Comparison of ENCODE assay signal across 32 cellular contexts in genomic region chr14:55084648-55085441, GRCh38. TPM values are rescaled to one million over a fixed set of nuclear protein-coding genes. Genes with fewer than 3 reads are reported as not detected.
DNase-seq lines count a peak whose midpoint lies in the region; ATAC-seq, FAIRE-seq and TF ChIP-seq lines count a peak whose summit lies in the region.
"Had no signal": no experiment of that assay in that cellular context is flagged by ENCODE, and none has a peak within 500 bp of the region (broad histone marks: within the 10 kb centered on the region; RNA-seq: fewer than 3 reads in every experiment).

No MANE protein-coding gene starts in this region.

- H3K27me3 ChIP-seq in HepG2 (ENCODE audit: control insufficient read depth in 1 of 2, insufficient read depth in 2 of 2, low read length in 2 of 2) (no peaks in the 10 kb centered on the region), right lobe of liver (no peaks in the 10 kb centered on the region), GM23248 (replicated peaks; ENCODE audit: insufficient read depth) (no peaks in the 10 kb centered on the region)
- H3K27me3 ChIP-seq: cardiac muscle cell, colonic mucosa, ovary, tibial artery had no signal

- H2AFZ ChIP-seq in HepG2 (ENCODE audit: low read length) (no peak overlapping the region), OCI-LY7 (ENCODE audit: low read length) (no peak overlapping the region), GM23248 (no peak overlapping the region)

- intact Hi-C loops in HepG2 (cut with micrococcal nuclease; ENCODE audit: unreplicated experiment) (no loop called here), right lobe of liver (cut with DNase I) (no loop called here), OCI-LY7 (cut with micrococcal nuclease; ENCODE audit: unreplicated experiment) (loop anchor here (5.0 to 10.0 kb wide), 3 partner anchors 47 to 340 kb away; no protein-coding TSS in a partner anchor)

- H3K9me3 ChIP-seq in HepG2 (ENCODE audit: low read length) (no peaks in the 10 kb centered on the region), right lobe of liver (no peaks in the 10 kb centered on the region), OCI-LY7 (ENCODE audit: low read length) (no peaks in the 10 kb centered on the region), GM23248 (ENCODE audit: low read depth) (no peaks in the 10 kb centered on the region), T-helper 17 cell (ENCODE audit: control insufficient read depth, low read length, poor library complexity, severe bottlenecking) (no peaks in the 10 kb centered on the region)
- H3K9me3 ChIP-seq: colonic mucosa, ovary, tibial artery had no signal

- H3K4me1 Mint-ChIP-seq in T-helper 17 cell = peaks cover 2% of the 10 kb centered on the region
- H3K4me1 Mint-ChIP-seq: memory B cell; stimulated activated naive CD8-positive, alpha-beta T cell treated with anti-CD3 and anti-CD28 coated beads, Interleukin-15, amount 100 ng/mL, for 72 hours had no signal

- H3K4me3 Mint-ChIP-seq in T-helper 17 cell = no peak overlapping the region
- H3K4me3 Mint-ChIP-seq: activated naive CD8-positive, alpha-beta T cell treated with anti-CD3 and anti-CD28 coated beads, Interleukin-2, amount 10 ng/mL, durations not matched to agents 7 days and 5 days; CD4-positive, alpha-beta memory T cell; immature natural killer cell; memory B cell; stimulated activated naive CD8-positive, alpha-beta T cell treated with anti-CD3 and anti-CD28 coated beads, Interleukin-15, amount 100 ng/mL, for 72 hours; T-helper 1 cell treated with Interleukin-12 subunit alpha and Interleukin-12 subunit beta and Interleukin-4 antibody, amounts not matched to agents 30 μg/mL and 1 μg/mL, for 36 hours had no signal

- H3F3A ChIP-seq in GM23248 (ENCODE audit: insufficient read depth) = no peaks in the 10 kb centered on the region

- H3K36me3 ChIP-seq in HepG2 (replicated peaks in 1 of 2; ENCODE audit: control insufficient read depth in 1 of 2, insufficient read depth in 2 of 2, low read length in 2 of 2) (no peaks in the 10 kb centered on the region), right lobe of liver (no peaks in the 10 kb centered on the region), OCI-LY7 (ENCODE audit: insufficient read depth, low read length) (no peaks in the 10 kb centered on the region), GM23248 (ENCODE audit: low read depth) (no peaks in the 10 kb centered on the region)
- H3K36me3 ChIP-seq: cardiac muscle cell, colonic mucosa, ovary, tibial artery had no signal

- TF ChIP-seq CTCF in HepG2 (CRISPR knock-in tag; IDR thresholded peaks at IDR 0.05) (no peak), right lobe of liver (IDR thresholded peaks at IDR 0.05) (no peak), OCI-LY7 (conservative IDR thresholded peaks at IDR 0.05; ENCODE audit: low read length) (no peak), D721Med (IDR thresholded peaks at IDR 0.05; ENCODE audit: insufficient read depth, missing control alignments) (no peak)

- no peak for TF ChIP-seq EP300 in HepG2 (IDR thresholded peaks at IDR 0.05; ENCODE audit: low read depth in 2 of 2, low read length in 2 of 2)
- TF ChIP-seq EP300 in HepG2 (CRISPR knock-in tag; IDR thresholded peaks at IDR 0.05; ENCODE audit: borderline replicate concordance) = no peak

- BruUV-seq in HepG2 (replicated peaks; lab: Mats Ljungman, UMichigan) (no TSS peak), OCI-LY7 (replicated peaks; lab: Mats Ljungman, UMichigan) (no TSS peak)

- H3K4me3 ChIP-seq in HepG2 (replicated peaks in 1 of 3; ENCODE audit: insufficient read depth in 1 of 3, low read depth in 2 of 3, low read length in 3 of 3) (no peak overlapping the region), right lobe of liver (no peak overlapping the region), OCI-LY7 (ENCODE audit: low read depth, low read length, poor library complexity, severe bottlenecking) (no peak overlapping the region), GM23248 (no peak overlapping the region)
- H3K4me3 ChIP-seq: cardiac muscle cell, colonic mucosa, ovary, tibial artery had no signal

- H3K27me3 Mint-ChIP-seq in T-helper 17 cell = no peaks in the 10 kb centered on the region
- H3K27me3 Mint-ChIP-seq: CD4-positive, alpha-beta memory T cell; memory B cell; stimulated activated naive CD8-positive, alpha-beta T cell treated with anti-CD3 and anti-CD28 coated beads, Interleukin-15, amount 100 ng/mL, for 72 hours had no signal

- DNase-seq in HepG2 (ENCODE audit: low spot score) (no peak), right lobe of liver (no peak), NCI-H526 (lab: John Stamatoyannopoulos, UW) (peak; percentile 90 to 91), fibroblast of peridontal ligament (ENCODE audit: extremely low read depth) (peak; percentile 32), OCI-LY7 (ENCODE audit: low spot score) (no peak), D721Med (ENCODE audit: insufficient read length, low spot score) (no peak), GM23248 (no peak), T-helper 17 cell (no peak)
- DNase-seq: activated CD4-positive, alpha-beta T cell treated with anti-CD3 and anti-CD28 coated beads, Interleukin-2, amount 50 U/mL, for 48 hours; activated gamma-delta T cell treated with Interleukin-2 at 50 U/mL for 16 hours; activated naive CD8-positive, alpha-beta T cell treated with anti-CD3 and anti-CD28 coated beads, Interleukin-2, amount 10 ng/mL, durations not matched to agents 7 days and 5 days; activated T-cell treated with anti-CD3 and anti-CD28 coated beads, Interleukin-2, amount 50 U/mL, for 48 hours; aorta; CD4-positive, alpha-beta memory T cell; effector CD8-positive, alpha-beta T cell; EL; HCEC 1CT; immature natural killer cell; Kasumi-1; NCI-H1048; NCI-H187; NCI-H2227 treated with DMSO at 0.1 percent for 48 hours; NCI-H82; ovary; retina; stimulated activated naive CD8-positive, alpha-beta T cell treated with anti-CD3 and anti-CD28 coated beads, Interleukin-15, amount 100 ng/mL, for 72 hours; tibial artery had no signal

- WGBS in HepG2 (ENCODE audit: low lambda C conversion rate) = 17% methylated on average over 1 of the region's 1 CpG
- WGBS in right lobe of liver (ENCODE audit: insufficient coverage, low coverage, low lambda C conversion rate, missing lambda C conversion rate) = 0% methylated on average over 1 of the region's 1 CpG
- WGBS in GM23248 (ENCODE audit: low coverage in 1 of 2, low lambda C conversion rate in 2 of 2, missing lambda C conversion rate in 2 of 2), 2 experiments = 40 to 61% methylated on average over 1 of the region's 1 CpG

- H4K20me1 ChIP-seq in HepG2 (ENCODE audit: insufficient read depth, low read length) = no peaks in the 10 kb centered on the region
- no peaks in the 10 kb centered on the region for H4K20me1 ChIP-seq in OCI-LY7 (ENCODE audit: insufficient read depth, low read length)
- H4K20me1 ChIP-seq in GM23248 (ENCODE audit: insufficient read depth) = no peaks in the 10 kb centered on the region

- CTCF ChIA-PET in HepG2 (lab: Yijun Ruan, JAX; ENCODE audit: low intra/inter-chr PET ratio, low total read pairs) (no interaction called here), OCI-LY7 (lab: Charles Lee; ENCODE audit: unreplicated experiment) (no interaction called here)

- H3K9ac ChIP-seq in HepG2 (ENCODE audit: insufficient read depth, low read depth, low read length) = no peak overlapping the region
- no peak overlapping the region for H3K9ac ChIP-seq in GM23248

- H3K27ac Mint-ChIP-seq in T-helper 17 cell = no peak overlapping the region
- H3K27ac Mint-ChIP-seq: CD4-positive, alpha-beta memory T cell; immature natural killer cell; memory B cell; stimulated activated naive CD8-positive, alpha-beta T cell treated with anti-CD3 and anti-CD28 coated beads, Interleukin-15, amount 100 ng/mL, for 72 hours; T-helper 1 cell treated with Interleukin-12 subunit alpha and Interleukin-12 subunit beta and Interleukin-4 antibody, amounts not matched to agents 30 μg/mL and 1 μg/mL, for 36 hours had no signal

- POLR2A ChIA-PET in HepG2 (lab: Yijun Ruan, JAX) = interaction anchor here (1.1 kb wide), 1 partner anchor 33 kb away, joined by 3 read pairs; the partner anchor contains the start of gene MAPK1IP1L
- POLR2A ChIA-PET in OCI-LY7 (lab: Charles Lee) = interaction anchor here (1.0 to 1.8 kb wide), 3 partner anchors 9 to 28 kb away, joined by 3 to 5 read pairs (median 4); no protein-coding TSS in a partner anchor

- ATAC-seq in HepG2 (no peak), right lobe of liver (no peak), T-helper 17 cell (no peak)
- ATAC-seq: SK-N-SH treated with all-trans-retinoic acid at 6 μM for 48 hours; stimulated activated naive CD8-positive, alpha-beta T cell treated with anti-CD3 and anti-CD28 coated beads, Interleukin-15, amount 100 ng/mL, for 72 hours had no signal

- H3K4me1 ChIP-seq in HepG2 (ENCODE audit: insufficient read depth, low read length) (0 out of 2 replicates have a peak, but pooled peaks cover 4% of the 10 kb centered on the region), right lobe of liver (no peaks in the 10 kb centered on the region), OCI-LY7 (ENCODE audit: insufficient read depth, low read length, poor library complexity, severe bottlenecking) (no peaks in the 10 kb centered on the region), GM23248 (ENCODE audit: insufficient read depth) (0 out of 2 replicates have a peak, but pooled peaks cover 6% of the 10 kb centered on the region)
- H3K4me1 ChIP-seq: colonic mucosa had no signal

- no peaks in the 10 kb centered on the region for H3K79me2 ChIP-seq in HepG2 (ENCODE audit: insufficient read depth, low read length)
- H3K79me2 ChIP-seq in OCI-LY7 (ENCODE audit: insufficient read depth, low read depth, low read length) = no peaks in the 10 kb centered on the region
- H3K79me2 ChIP-seq in GM23248 (ENCODE audit: insufficient read depth) = no peaks in the 10 kb centered on the region

- TF ChIP-seq POLR2A in HepG2 (IDR thresholded peaks at IDR 0.05; ENCODE audit: insufficient read depth in 1 of 2, low read depth in 2 of 2, low read length in 2 of 2) (no peak), right lobe of liver (IDR thresholded peaks at IDR 0.05) (no peak)

- H3K36me3 Mint-ChIP-seq in T-helper 17 cell (ENCODE audit: low read depth) = no peaks in the 10 kb centered on the region
- H3K36me3 Mint-ChIP-seq: activated naive CD8-positive, alpha-beta T cell treated with anti-CD3 and anti-CD28 coated beads, Interleukin-2, amount 10 ng/mL, durations not matched to agents 7 days and 5 days; CD4-positive, alpha-beta memory T cell; memory B cell had no signal

- FAIRE-seq in HepG2 (lab: Jason Lieb, UNC) (no peak), D721Med (lab: Jason Lieb, UNC) (no peak)

- H3K9me2 ChIP-seq in OCI-LY7 (ENCODE audit: insufficient read depth, low read length) (no peaks in the 10 kb centered on the region), GM23248 (ENCODE audit: insufficient read depth) (no peaks in the 10 kb centered on the region)

- no peak overlapping the region for H3K27ac ChIP-seq in HepG2 (ENCODE audit: extremely low read length, insufficient read depth, low read length)
- no peak overlapping the region for H3K27ac ChIP-seq in right lobe of liver
- no peak overlapping the region for H3K27ac ChIP-seq in OCI-LY7 (ENCODE audit: low read depth, low read length, poor library complexity, severe bottlenecking)
- H3K27ac ChIP-seq in GM23248 = no peak overlapping the region
- H3K27ac ChIP-seq: cardiac muscle cell, colonic mucosa, ovary, tibial artery had no signal

- in situ Hi-C loops in HepG2 (cut with HindIII; ENCODE audit: extremely low pct_ligation_motif_present, low pct_unique_long_range_greater_than_20kb) (no loop called here), GM23248 (cut with MboI) (no loop called here)

- no peak overlapping the region for H3K4me2 ChIP-seq in HepG2 (ENCODE audit: low read depth, low read length)
- H3K4me2 ChIP-seq in OCI-LY7 (ENCODE audit: low read length) = no peak overlapping the region
- H3K4me2 ChIP-seq in GM23248 (ENCODE audit: unreplicated experiment) = no peak overlapping the region

- TF ChIP-seq RAD21 in HepG2 (CRISPR knock-in tag; IDR thresholded peaks at IDR 0.05) = no peak

RNA-seq across cellular contexts. Expression of gene MAPK1IP1L, which starts 33.4 kb away (rescaled TPM):
- total RNA-seq in HepG2 (2016; rRNA removed; fragmentation: Illumina TruSeq; extraction: Trizol) (27.8 and 34.7 TPM in 2 replicates), right lobe of liver (10 to 100 TPM; 21.2 to 49.8 (median 34.6) TPM), OCI-LY7 (2022) (92.2 and 94.8 TPM in 2 replicates), T-helper 17 cell (100 to 1,000 TPM; 154 to 176 TPM)
- 2.8 and 4.2 TPM in 2 replicates for total RNA-seq in HepG2 (2016; cell fraction: cytosol; rRNA removed; fragmentation: Illumina TruSeq; extraction: Trizol; ENCODE audit: low read depth)
- total RNA-seq in HepG2 (2016; cell fraction: insoluble cytoplasmic fraction; rRNA removed; fragmentation: Illumina TruSeq; extraction: Trizol) = 29.3 and 32.0 TPM in 2 replicates
- 12.6 and 12.7 TPM in 2 replicates for total RNA-seq in HepG2 (2016; cell fraction: membrane; rRNA removed; fragmentation: Illumina TruSeq; extraction: Trizol)
- total RNA-seq in HepG2 (2016; cell fraction: nucleus; rRNA removed; fragmentation: Illumina TruSeq; extraction: Trizol) = 17.7 and 20.5 TPM in 2 replicates
- polyA plus RNA-seq in HepG2 (2011; rRNA removed) (68.4 and 75.0 TPM in 2 replicates), GM23248 (2016; fragmentation: Nextera tagmentation; extraction: Ambion mirVana) (89.0 and 92.5 TPM in 2 replicates)
- polyA plus RNA-seq in HepG2 (2011; cell fraction: cytosol; rRNA removed) = 61.6 and 93.2 TPM in 2 replicates
- 45.3 and 52.4 TPM in 2 replicates for polyA plus RNA-seq in HepG2 (2011; cell fraction: nucleus; rRNA removed)
- polyA plus RNA-seq in HepG2 (2012) = 33.3 and 36.8 TPM in 2 replicates
- polyA plus RNA-seq in HepG2 (2016; cell fraction: cytosol; fragmentation: Illumina TruSeq; extraction: Trizol; ENCODE audit: low read depth) = 5.4 and 5.8 TPM in 2 replicates
- 79.6 and 99.5 TPM in 2 replicates for polyA plus RNA-seq in HepG2 (2016; cell fraction: insoluble cytoplasmic fraction; fragmentation: Illumina TruSeq; extraction: Trizol; ENCODE audit: low read depth)
- polyA plus RNA-seq in HepG2 (2016; cell fraction: membrane; fragmentation: Illumina TruSeq; extraction: Trizol; ENCODE audit: low read depth) = 15.8 and 16.6 TPM in 2 replicates
- 51.2 and 62.0 TPM in 2 replicates for polyA plus RNA-seq in HepG2 (2016; cell fraction: nucleus; fragmentation: Illumina TruSeq; extraction: Trizol; ENCODE audit: insufficient read depth, low read depth)
- polyA minus RNA-seq in HepG2 (2011; rRNA and poly(A)+ RNA removed; ENCODE audit: low replicate concordance) = 301 and 575 TPM in 2 replicates
- 97.3 and 111 TPM in 2 replicates for polyA minus RNA-seq in HepG2 (2011; cell fraction: cytosol; rRNA and poly(A)+ RNA removed)
- polyA minus RNA-seq in HepG2 (2011; cell fraction: nucleus; rRNA and poly(A)+ RNA removed) = 22.1 and 23.1 TPM in 2 replicates
- 24.6 and 27.9 TPM in 2 replicates for total RNA-seq in OCI-LY7 (2014; rRNA removed; shearing (Covaris generic))
- 79.4 and 92.6 TPM in 2 replicates for total RNA-seq in GM23248 (2014; rRNA removed; shearing (Covaris generic))

RNA-seq across cellular contexts. Expression of gene LGALS3, which starts 44.2 kb away (rescaled TPM):
- total RNA-seq in HepG2 (2016; rRNA removed; fragmentation: Illumina TruSeq; extraction: Trizol) = 5.0 and 6.3 TPM in 2 replicates
- 2.6 and 3.6 TPM in 2 replicates for total RNA-seq in HepG2 (2016; cell fraction: cytosol; rRNA removed; fragmentation: Illumina TruSeq; extraction: Trizol; ENCODE audit: low read depth)
- total RNA-seq in HepG2 (2016; cell fraction: insoluble cytoplasmic fraction; rRNA removed; fragmentation: Illumina TruSeq; extraction: Trizol) = 6.6 and 7.4 TPM in 2 replicates
- total RNA-seq in HepG2 (2016; cell fraction: membrane; rRNA removed; fragmentation: Illumina TruSeq; extraction: Trizol) = 2.7 and 2.8 TPM in 2 replicates
- total RNA-seq in HepG2 (2016; cell fraction: nucleus; rRNA removed; fragmentation: Illumina TruSeq; extraction: Trizol) = 2.9 TPM in 2 replicates
- polyA plus RNA-seq in HepG2 (2011; rRNA removed) = 92.2 and 97.4 TPM in 2 replicates
- polyA plus RNA-seq in HepG2 (2011; cell fraction: cytosol; rRNA removed) = 78.8 and 85.7 TPM in 2 replicates
- polyA plus RNA-seq in HepG2 (2011; cell fraction: nucleus; rRNA removed) = 48.6 and 48.9 TPM in 2 replicates
- 16.0 and 39.9 TPM in 2 replicates for polyA plus RNA-seq in HepG2 (2012)
- 5.0 and 5.9 TPM in 2 replicates for polyA plus RNA-seq in HepG2 (2016; cell fraction: cytosol; fragmentation: Illumina TruSeq; extraction: Trizol; ENCODE audit: low read depth)
- polyA plus RNA-seq in HepG2 (2016; cell fraction: insoluble cytoplasmic fraction; fragmentation: Illumina TruSeq; extraction: Trizol; ENCODE audit: low read depth) = 10.5 and 10.8 TPM in 2 replicates
- polyA plus RNA-seq in HepG2 (2016; cell fraction: membrane; fragmentation: Illumina TruSeq; extraction: Trizol; ENCODE audit: low read depth) = 3.3 TPM in 2 replicates
- 6.0 and 6.6 TPM in 2 replicates for polyA plus RNA-seq in HepG2 (2016; cell fraction: nucleus; fragmentation: Illumina TruSeq; extraction: Trizol; ENCODE audit: insufficient read depth, low read depth)
- 42.0 and 143 TPM in 2 replicates for polyA minus RNA-seq in HepG2 (2011; rRNA and poly(A)+ RNA removed; ENCODE audit: low replicate concordance)
- 30.7 and 33.1 TPM in 2 replicates for polyA minus RNA-seq in HepG2 (2011; cell fraction: cytosol; rRNA and poly(A)+ RNA removed)
- 12.0 and 17.0 TPM in 2 replicates for polyA minus RNA-seq in HepG2 (2011; cell fraction: nucleus; rRNA and poly(A)+ RNA removed)
- total RNA-seq in right lobe of liver = 10 to 100 TPM in 3 of 6 experiments, 1 to 10 TPM in 3; 3.1 to 21.6 (median 12.3) TPM
- not detected in 2 replicates for total RNA-seq in OCI-LY7 (2014; rRNA removed; shearing (Covaris generic))
- not detected in 2 replicates for total RNA-seq in OCI-LY7 (2022)
- 297 and 363 TPM in 2 replicates for total RNA-seq in GM23248 (2014; rRNA removed; shearing (Covaris generic))
- polyA plus RNA-seq in GM23248 (2016; fragmentation: Nextera tagmentation; extraction: Ambion mirVana) = 541 and 553 TPM in 2 replicates
- 10 to 100 TPM; 38.7 to 49.8 TPM for total RNA-seq in T-helper 17 cell

RNA-seq across cellular contexts. Expression of gene SOCS4, which starts 57.8 kb away (rescaled TPM):
- total RNA-seq in HepG2 (2016; rRNA removed; fragmentation: Illumina TruSeq; extraction: Trizol) = 10.0 and 17.3 TPM in 2 replicates
- total RNA-seq in HepG2 (2016; cell fraction: cytosol; rRNA removed; fragmentation: Illumina TruSeq; extraction: Trizol; ENCODE audit: low read depth) = 1.1 and 1.6 TPM in 2 replicates
- total RNA-seq in HepG2 (2016; cell fraction: insoluble cytoplasmic fraction; rRNA removed; fragmentation: Illumina TruSeq; extraction: Trizol) = 12.1 and 17.5 TPM in 2 replicates
- 7.9 and 8.1 TPM in 2 replicates for total RNA-seq in HepG2 (2016; cell fraction: membrane; rRNA removed; fragmentation: Illumina TruSeq; extraction: Trizol)
- 13.5 and 16.2 TPM in 2 replicates for total RNA-seq in HepG2 (2016; cell fraction: nucleus; rRNA removed; fragmentation: Illumina TruSeq; extraction: Trizol)
- polyA plus RNA-seq in HepG2 (2011; rRNA removed) = 3.7 and 4.0 TPM in 2 replicates
- 1.3 and 2.2 TPM in 2 replicates for polyA plus RNA-seq in HepG2 (2011; cell fraction: cytosol; rRNA removed)
- 2.2 and 4.2 TPM in 2 replicates for polyA plus RNA-seq in HepG2 (2011; cell fraction: nucleus; rRNA removed)
- 3.5 and 6.4 TPM in 2 replicates for polyA plus RNA-seq in HepG2 (2012)
- polyA plus RNA-seq in HepG2 (2016; cell fraction: cytosol; fragmentation: Illumina TruSeq; extraction: Trizol; ENCODE audit: low read depth) = 1.8 and 2.8 TPM in 2 replicates
- polyA plus RNA-seq in HepG2 (2016; cell fraction: insoluble cytoplasmic fraction; fragmentation: Illumina TruSeq; extraction: Trizol; ENCODE audit: low read depth) = 9.9 and 10.3 TPM in 2 replicates
- 2.9 and 3.5 TPM in 2 replicates for polyA plus RNA-seq in HepG2 (2016; cell fraction: membrane; fragmentation: Illumina TruSeq; extraction: Trizol; ENCODE audit: low read depth)
- polyA plus RNA-seq in HepG2 (2016; cell fraction: nucleus; fragmentation: Illumina TruSeq; extraction: Trizol; ENCODE audit: insufficient read depth, low read depth) = 14.7 and 21.8 TPM in 2 replicates
- 6.5 and 10.7 TPM in 2 replicates for polyA minus RNA-seq in HepG2 (2011; rRNA and poly(A)+ RNA removed; ENCODE audit: low replicate concordance)
- 2.8 and 6.1 TPM in 2 replicates for polyA minus RNA-seq in HepG2 (2011; cell fraction: cytosol; rRNA and poly(A)+ RNA removed)
- polyA minus RNA-seq in HepG2 (2011; cell fraction: nucleus; rRNA and poly(A)+ RNA removed) = 8.1 and 9.3 TPM in 2 replicates
- total RNA-seq in right lobe of liver = 1 to 10 TPM; 5.5 to 8.5 (median 7.6) TPM
- 18.5 and 23.0 TPM in 2 replicates for total RNA-seq in OCI-LY7 (2014; rRNA removed; shearing (Covaris generic))
- total RNA-seq in OCI-LY7 (2022) = 33.4 and 37.3 TPM in 2 replicates
- total RNA-seq in GM23248 (2014; rRNA removed; shearing (Covaris generic)) = 15.7 TPM in 2 replicates
- 7.4 and 7.7 TPM in 2 replicates for polyA plus RNA-seq in GM23248 (2016; fragmentation: Nextera tagmentation; extraction: Ambion mirVana)
- total RNA-seq in T-helper 17 cell = 10 to 100 TPM; 26.5 to 27.3 TPM

RNA-seq across cellular contexts. Expression of gene WDHD1, which starts 57.9 kb away (rescaled TPM):
- total RNA-seq in HepG2 (2016; rRNA removed; fragmentation: Illumina TruSeq; extraction: Trizol) (27.5 and 44.4 TPM in 2 replicates), right lobe of liver (1 to 10 TPM in 4 of 6 experiments, under 1 TPM in 2; 0.53 to 2.6 (median 1.3) TPM), OCI-LY7 (2022) (56.3 and 60.3 TPM in 2 replicates), T-helper 17 cell (1 to 10 TPM; 2.7 to 2.8 TPM)
- 13.2 and 14.2 TPM in 2 replicates for total RNA-seq in HepG2 (2016; cell fraction: cytosol; rRNA removed; fragmentation: Illumina TruSeq; extraction: Trizol; ENCODE audit: low read depth)
- total RNA-seq in HepG2 (2016; cell fraction: insoluble cytoplasmic fraction; rRNA removed; fragmentation: Illumina TruSeq; extraction: Trizol) = 26.7 and 45.5 TPM in 2 replicates
- total RNA-seq in HepG2 (2016; cell fraction: membrane; rRNA removed; fragmentation: Illumina TruSeq; extraction: Trizol) = 11.1 and 13.8 TPM in 2 replicates
- total RNA-seq in HepG2 (2016; cell fraction: nucleus; rRNA removed; fragmentation: Illumina TruSeq; extraction: Trizol) = 20.9 and 22.6 TPM in 2 replicates
- polyA plus RNA-seq in HepG2 (2011; rRNA removed) (3.5 and 5.5 TPM in 2 replicates), GM23248 (2016; fragmentation: Nextera tagmentation; extraction: Ambion mirVana) (6.6 and 7.5 TPM in 2 replicates)
- polyA plus RNA-seq in HepG2 (2011; cell fraction: cytosol; rRNA removed) = 1.9 and 2.3 TPM in 2 replicates
- polyA plus RNA-seq in HepG2 (2011; cell fraction: nucleus; rRNA removed) = 1.5 and 2.1 TPM in 2 replicates
- 3.3 and 7.6 TPM in 2 replicates for polyA plus RNA-seq in HepG2 (2012)
- polyA plus RNA-seq in HepG2 (2016; cell fraction: cytosol; fragmentation: Illumina TruSeq; extraction: Trizol; ENCODE audit: low read depth) = 0.62 and 1.4 TPM in 2 replicates
- polyA plus RNA-seq in HepG2 (2016; cell fraction: insoluble cytoplasmic fraction; fragmentation: Illumina TruSeq; extraction: Trizol; ENCODE audit: low read depth) = 21.3 and 25.4 TPM in 2 replicates
- polyA plus RNA-seq in HepG2 (2016; cell fraction: membrane; fragmentation: Illumina TruSeq; extraction: Trizol; ENCODE audit: low read depth) = 1.4 and 2.0 TPM in 2 replicates
- polyA plus RNA-seq in HepG2 (2016; cell fraction: nucleus; fragmentation: Illumina TruSeq; extraction: Trizol; ENCODE audit: insufficient read depth, low read depth) = 19.0 and 20.0 TPM in 2 replicates
- polyA minus RNA-seq in HepG2 (2011; rRNA and poly(A)+ RNA removed; ENCODE audit: low replicate concordance) = 5.1 and 22.5 TPM in 2 replicates
- polyA minus RNA-seq in HepG2 (2011; cell fraction: cytosol; rRNA and poly(A)+ RNA removed) = 5.7 and 7.9 TPM in 2 replicates
- polyA minus RNA-seq in HepG2 (2011; cell fraction: nucleus; rRNA and poly(A)+ RNA removed) = 9.8 and 11.6 TPM in 2 replicates
- 33.5 and 42.6 TPM in 2 replicates for total RNA-seq in OCI-LY7 (2014; rRNA removed; shearing (Covaris generic))
- 6.3 and 9.6 TPM in 2 replicates for total RNA-seq in GM23248 (2014; rRNA removed; shearing (Covaris generic))

Comparison
In these comparisons a context has a peak if more than half of its experiments do, and no peak if none do; other contexts are left out.
1. DNase-seq: peak in NCI-H526 (2 of 2) and fibroblast of peridontal ligament (single experiment); none in HepG2 (single experiment), right lobe of liver (0 of 3), OCI-LY7 (single experiment), D721Med (single experiment), GM23248 (single experiment) and T-helper 17 cell (0 of 3).